Comparison of ENCODE assay signal across 1 cellular context in genomic region chr6:30914854-30915590, GRCh38.
TF ChIP-seq lines count a peak whose summit lies in the region.

No MANE protein-coding gene starts in this region.

TF ChIP-seq in GM12878, 131 proteins besides CTCF, POLR2A, EP300 and RAD21:
- TF ChIP-seq RB1 (IDR thresholded peaks at IDR 0.05; ENCODE audit: borderline replicate concordance) (no peak), MTA3 (IDR thresholded peaks at IDR 0.05; ENCODE audit: borderline replicate concordance, low read length) (peak; percentile 10; the same call in 1 of the 2 replicates), ZNF592 (IDR thresholded peaks at IDR 0.05) (no peak), YBX1 (IDR thresholded peaks at IDR 0.05) (no peak), SRF (IDR thresholded peaks at IDR 0.05; ENCODE audit: low read depth in 2 of 2, low read length in 2 of 2) (no peak), MAX (IDR thresholded peaks at IDR 0.05; ENCODE audit: low read depth, low read length) (no peak), NFYA (IDR thresholded peaks at IDR 0.05; ENCODE audit: borderline replicate concordance, low read depth, low read length) (no peak)
- TF ChIP-seq, protein P1, sequence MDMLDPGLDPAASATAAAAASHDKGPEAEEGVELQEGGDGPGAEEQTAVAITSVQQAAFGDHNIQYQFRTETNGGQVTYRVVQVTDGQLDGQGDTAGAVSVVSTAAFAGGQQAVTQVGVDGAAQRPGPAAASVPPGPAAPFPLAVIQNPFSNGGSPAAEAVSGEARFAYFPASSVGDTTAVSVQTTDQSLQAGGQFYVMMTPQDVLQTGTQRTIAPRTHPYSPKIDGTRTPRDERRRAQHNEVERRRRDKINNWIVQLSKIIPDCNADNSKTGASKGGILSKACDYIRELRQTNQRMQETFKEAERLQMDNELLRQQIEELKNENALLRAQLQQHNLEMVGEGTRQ (IDR thresholded peaks at IDR 0.05; ENCODE audit: borderline replicate concordance, low read depth, low read length) = no peak
TF ChIP-seq in GM12878: peak in this region for 1.
